ENCODE assay signal across 20 cellular contexts in the genomic region with DNA sequence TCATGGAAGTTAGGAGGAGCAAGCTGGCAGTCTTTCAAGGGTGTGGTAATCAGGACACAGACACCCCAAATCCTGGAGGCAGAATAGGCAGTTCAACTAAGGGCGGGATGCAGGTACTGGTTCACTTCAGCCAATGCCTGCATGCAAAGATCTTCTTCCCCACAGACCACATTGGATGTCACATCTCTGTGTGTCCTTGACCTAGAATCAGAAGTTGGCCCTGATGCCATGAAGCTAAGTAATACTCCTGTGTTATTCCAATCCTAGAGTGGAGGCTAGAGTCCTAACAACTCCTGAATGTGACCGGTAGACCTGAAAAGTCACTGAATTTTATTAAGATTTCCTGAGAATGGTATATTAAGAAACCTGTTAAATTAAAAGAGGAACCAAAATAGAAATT.
"Had no signal": no experiment of that assay in that cellular context is flagged by ENCODE, and none has a peak within 500 bp of the region (broad histone marks: within the 10 kb centered on the region; RNA-seq: fewer than 3 reads in every experiment).

No MANE protein-coding gene starts in this region.

- DNase-seq: cortex of kidney; effector memory CD8-positive, alpha-beta T cell; erythroblast; head of caudate nucleus; kidney; left lung; lower lobe of right lung; naive thymus-derived CD8-positive, alpha-beta T cell; nephron progenitor cell; right lobe of liver; small intestine; stimulated activated CD4-positive, alpha-beta T cell treated with anti-CD3 and anti-CD28 coated beads, Interleukin-15, amount 100 ng/mL, for 24 hours; stimulated activated CD4-positive, alpha-beta T cell treated with anti-CD3 and anti-CD28 coated beads, Interleukin-2, amount 100 ng/mL, for 48 hours; stimulated activated naive CD4-positive, alpha-beta T cell; stimulated activated naive CD8-positive, alpha-beta T cell treated with anti-CD3 and anti-CD28 coated beads, Interleukin-15, amount 100 ng/mL, for 72 hours; thyroid gland; trophoblast cell had no signal

- H3K4me1 ChIP-seq: left lung, lower lobe of right lung, prostate gland, right lobe of liver, thyroid gland, vagina had no signal

- H2AFZ ChIP-seq: hepatocyte had no signal

- ATAC-seq: effector memory CD8-positive, alpha-beta T cell; left lung; lower lobe of right lung; naive thymus-derived CD8-positive, alpha-beta T cell; right lobe of liver; stimulated activated naive CD8-positive, alpha-beta T cell treated with anti-CD3 and anti-CD28 coated beads, Interleukin-15, amount 100 ng/mL, for 72 hours had no signal

- H3K27ac ChIP-seq: hepatocyte, left lung, lower lobe of right lung, prostate gland, right lobe of liver, thyroid gland, vagina had no signal

- H3K4me2 ChIP-seq: hepatocyte had no signal

- H3K9me3 ChIP-seq: left lung, lower lobe of right lung, prostate gland, right lobe of liver, thyroid gland, vagina had no signal

- H3K79me2 ChIP-seq: hepatocyte had no signal

- H3K27me3 ChIP-seq: hepatocyte, left lung, right lobe of liver, thyroid gland, vagina had no signal

- H3K36me3 ChIP-seq: left lung, lower lobe of right lung, prostate gland, right lobe of liver, thyroid gland, vagina had no signal

- H3K4me3 ChIP-seq: hepatocyte, left lung, lower lobe of right lung, prostate gland, right lobe of liver, thyroid gland, vagina had no signal
